In the genomic region with DNA sequence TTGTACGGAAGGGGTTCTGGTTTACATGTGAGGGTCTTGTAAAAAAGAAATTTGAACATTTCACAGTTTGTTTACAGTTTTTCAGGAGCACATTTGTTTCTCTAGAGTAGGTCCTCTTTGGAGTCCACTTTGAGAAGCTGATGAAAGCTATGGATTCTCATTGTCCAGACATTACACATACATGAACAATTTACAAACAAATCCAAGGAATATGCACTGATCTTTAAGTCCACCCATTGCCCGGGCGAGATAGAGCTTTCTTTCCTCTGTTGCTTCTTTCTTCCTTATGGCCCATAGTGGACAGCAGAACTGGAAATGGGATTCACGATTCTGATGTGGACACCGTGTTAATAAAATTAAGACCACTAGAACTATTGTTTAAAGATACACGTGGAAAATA, we compare ENCODE assay signal across 8 cellular contexts. TPM values are rescaled to one million over a fixed set of nuclear protein-coding genes. Genes with fewer than 3 reads are reported as not detected.
DNase-seq lines count a peak whose midpoint lies in the region; ATAC-seq and TF ChIP-seq lines count a peak whose summit lies in the region.

No MANE protein-coding gene starts in this region.

- no peaks in the 10 kb centered on the region for H3K27me3 Mint-ChIP-seq in natural killer cell treated with Interleukin-12 subunit alpha and Interleukin-12 subunit beta and Interleukin-15 and Interleukin-18, amount 100 ng/mL, for 72 hours

- H3K4me3 ChIP-seq in BJ (ENCODE audit: low read depth, low read length) (peak overlapping the region; percentile 61), HUES6 (ENCODE audit: low read depth, low read length) (peak overlapping the region; percentile 91), mammary epithelial cell (replicated peaks in 1 of 3; ENCODE audit: insufficient read depth in 1 of 3, low read depth in 2 of 3, low read length in 3 of 3) (peak overlapping the region; percentile 86 to 98 (median 95))

- H3K79me2 ChIP-seq in mammary epithelial cell (ENCODE audit: insufficient read depth, low read length): peaks cover 69% of the 10 kb centered on the region

- dilution Hi-C loops in mammary epithelial cell (cut with HindIII; ENCODE audit: low sequenced_read_pairs): no loop called here

- H3K4me1 Mint-ChIP-seq in natural killer cell treated with Interleukin-12 subunit alpha and Interleukin-12 subunit beta and Interleukin-15 and Interleukin-18, amount 100 ng/mL, for 72 hours (ENCODE audit: low read depth in 2 of 2): peaks cover 42 to 51% of the 10 kb centered on the region in 2 donors

- TF ChIP-seq CTCF in BJ (IDR thresholded peaks at IDR 0.05; ENCODE audit: insufficient read depth, low read depth, low read length): no peak
- no peak for TF ChIP-seq CTCF in mammary epithelial cell (conservative IDR thresholded peaks at IDR 0.05 in 1 of 2, IDR thresholded peaks at IDR 0.05 in 1 of 2; ENCODE audit: extremely low read depth in 1 of 2, insufficient read depth in 1 of 2, low read depth in 1 of 2, low read length in 2 of 2)

- H3K4me1 ChIP-seq in HUES6 (ENCODE audit: control insufficient read depth, insufficient read depth, low read length) (peaks cover 8% of the 10 kb centered on the region), mammary epithelial cell (ENCODE audit: insufficient read depth, low read length) (peaks cover 20% of the 10 kb centered on the region)

- H3K9me3 ChIP-seq in HUES6 (ENCODE audit: control insufficient read depth, insufficient read depth, low read depth, low read length) (peaks cover 6% of the 10 kb centered on the region; the same call in 1 of the 2 replicates), mammary epithelial cell (replicated peaks; ENCODE audit: insufficient read depth, low read length) (no peaks in the 10 kb centered on the region)

- no peak for ATAC-seq in natural killer cell treated with Interleukin-12 subunit alpha and Interleukin-12 subunit beta and Interleukin-15 and Interleukin-18, amount 100 ng/mL, for 72 hours
- ATAC-seq in HG03439 (IDR thresholded peaks at IDR 0.05; ENCODE audit: unreplicated experiment): no peak

- no peak overlapping the region for H2AFZ ChIP-seq in mammary epithelial cell (ENCODE audit: low read depth, low read length)

- H3K27me3 ChIP-seq in BJ (ENCODE audit: control insufficient read depth, insufficient read depth, low read length) (no peaks in the 10 kb centered on the region), HUES6 (ENCODE audit: control insufficient read depth, insufficient read depth, low read length) (no peaks in the 10 kb centered on the region), mammary epithelial cell (ENCODE audit: insufficient read depth, low read length) (no peaks in the 10 kb centered on the region)

- H3K9ac ChIP-seq in HUES6 (ENCODE audit: low read length) (no peak overlapping the region), mammary epithelial cell (ENCODE audit: insufficient read depth, low read length) (peak overlapping the region; percentile 34)

- H3K36me3 ChIP-seq in BJ (ENCODE audit: control insufficient read depth, insufficient read depth, low read length): peaks cover 1% of the 10 kb centered on the region; the same call in 1 of the 2 replicates
- H3K36me3 ChIP-seq in HUES6 (ENCODE audit: control insufficient read depth, insufficient read depth, low read length): peaks cover 3% of the 10 kb centered on the region; the same call in 1 of the 2 replicates
- no peaks in the 10 kb centered on the region for H3K36me3 ChIP-seq in mammary epithelial cell (ENCODE audit: insufficient read depth, low read length)

- peak overlapping the region; percentile 90 to 97 for H3K27ac Mint-ChIP-seq in natural killer cell treated with Interleukin-12 subunit alpha and Interleukin-12 subunit beta and Interleukin-15 and Interleukin-18, amount 100 ng/mL, for 72 hours

- no TSS peak for BruUV-seq in mammary epithelial cell (replicated peaks; lab: Mats Ljungman, UMichigan)

- no peak overlapping the region for H3K27ac ChIP-seq in HUES6 (ENCODE audit: low read depth, low read length)
- peak overlapping the region; percentile 41 for H3K27ac ChIP-seq in mammary epithelial cell (ENCODE audit: insufficient read depth, low read depth, low read length)

- peak overlapping the region; percentile 95 for H3K4me3 Mint-ChIP-seq in natural killer cell treated with Interleukin-12 subunit alpha and Interleukin-12 subunit beta and Interleukin-15 and Interleukin-18, amount 100 ng/mL, for 72 hours

- WGBS in mammary epithelial cell (ENCODE audit: low coverage, missing lambda C conversion rate): 45% methylated on average over 6 of the region's 6 CpGs

- H4K20me1 ChIP-seq in mammary epithelial cell (ENCODE audit: insufficient read depth, low read length): no peaks in the 10 kb centered on the region

- H3K36me3 Mint-ChIP-seq in natural killer cell treated with Interleukin-12 subunit alpha and Interleukin-12 subunit beta and Interleukin-15 and Interleukin-18, amount 100 ng/mL, for 72 hours: peaks cover 5% of the 10 kb centered on the region

- CTCF ChIA-PET in BJ (lab: Yijun Ruan, JAX) (interaction anchor here (0.6 to 2.1 kb wide), 6 partner anchors 13 to 486 kb away, joined by 3 to 6 read pairs (median 4); no protein-coding TSS in a partner anchor), mammary epithelial cell (lab: Charles Lee; ENCODE audit: low non-redundant PET) (no interaction called here)

- POLR2A ChIA-PET in BJ (lab: Charles Lee): interaction anchor here (0.6 kb wide), 1 partner anchor 73 kb away, joined by 3 read pairs; no protein-coding TSS in a partner anchor

- H3K9me3 Mint-ChIP-seq in natural killer cell treated with Interleukin-12 subunit alpha and Interleukin-12 subunit beta and Interleukin-15 and Interleukin-18, amount 100 ng/mL, for 72 hours: no peaks in the 10 kb centered on the region

- intact Hi-C loops in mammary epithelial cell (cut with micrococcal nuclease): loop anchor here (5.0 kb wide), 1 partner anchor 290 kb away; a partner anchor contains a TSS

- no peak for DNase-seq in BJ (ENCODE audit: low read depth)
- no peak for DNase-seq in mammary epithelial cell
- DNase-seq in natural killer cell treated with Interleukin-12 subunit alpha and Interleukin-12 subunit beta and Interleukin-15 and Interleukin-18, amount 100 ng/mL, for 72 hours (ENCODE audit: low spot score): no peak
- DNase-seq in NCI-H526 treated with DMSO at 0.1 percent for 48 hours (lab: John Stamatoyannopoulos, UW): no peak
- no peak for DNase-seq in DMS 273 treated with DMSO at 0.1 percent for 48 hours (lab: John Stamatoyannopoulos, UW)
- DNase-seq in ecto neural progenitor cell (ENCODE audit: low spot score): no peak

- in situ Hi-C loops in mammary epithelial cell (cut with MboI; ENCODE audit: low sequenced_read_pairs in 2 of 2): no loop called here

- peak overlapping the region; percentile 95 for H3K4me2 ChIP-seq in mammary epithelial cell (ENCODE audit: insufficient read depth, low read depth, low read length)

RNA-seq across cellular contexts. Expression of a gene that starts 1.9 kb away (rescaled TPM):
- 24.8 and 57.4 TPM in 2 replicates for polyA plus RNA-seq in BJ (2011; rRNA removed)
- 53.4 and 71.2 TPM in 2 replicates for polyA minus RNA-seq in BJ (2011; rRNA and poly(A)+ RNA removed)
- 10 to 100 TPM; 47.5 to 71.3 TPM for total RNA-seq in mammary epithelial cell
- polyA plus RNA-seq in mammary epithelial cell: 64.9 TPM
- 93.3 TPM for polyA minus RNA-seq in mammary epithelial cell
- 100 to 1,000 TPM; 100 to 107 TPM for total RNA-seq in natural killer cell treated with Interleukin-12 subunit alpha and Interleukin-12 subunit beta and Interleukin-15 and Interleukin-18, amount 100 ng/mL, for 72 hours

RNA-seq across cellular contexts. Expression of a gene that starts 29.1 kb away (rescaled TPM):
- 0.04 and 0.10 TPM in 2 replicates for polyA plus RNA-seq in BJ (2011; rRNA removed)
- 0.36 TPM in 1 of 2 replicates, not detected in the other for polyA minus RNA-seq in BJ (2011; rRNA and poly(A)+ RNA removed)
- total RNA-seq in mammary epithelial cell: not detected
- polyA plus RNA-seq in mammary epithelial cell: not detected
- polyA minus RNA-seq in mammary epithelial cell: not detected
- total RNA-seq in natural killer cell treated with Interleukin-12 subunit alpha and Interleukin-12 subunit beta and Interleukin-15 and Interleukin-18, amount 100 ng/mL, for 72 hours: not detected

RNA-seq across cellular contexts. Expression of a gene that starts 48.5 kb away (rescaled TPM):
- polyA plus RNA-seq in BJ (2011; rRNA removed): 19.5 and 23.5 TPM in 2 replicates
- polyA minus RNA-seq in BJ (2011; rRNA and poly(A)+ RNA removed): 9.8 and 14.8 TPM in 2 replicates
- total RNA-seq in mammary epithelial cell: 10 to 100 TPM; 14.5 to 28.7 TPM
- 25.1 TPM for polyA plus RNA-seq in mammary epithelial cell
- polyA minus RNA-seq in mammary epithelial cell: 19.2 TPM
- 10 to 100 TPM; 21.0 to 26.7 TPM for total RNA-seq in natural killer cell treated with Interleukin-12 subunit alpha and Interleukin-12 subunit beta and Interleukin-15 and Interleukin-18, amount 100 ng/mL, for 72 hours
